ENCODE assay signal across 22 cellular contexts in genomic region chr7:32126843-32127242, GRCh38.
"Had no signal": no experiment of that assay in that cellular context is flagged by ENCODE, and none has a peak within 500 bp of the region (broad histone marks: within the 10 kb centered on the region; RNA-seq: fewer than 3 reads in every experiment).

No MANE protein-coding gene starts in this region.

- ATAC-seq: effector memory CD8-positive, alpha-beta T cell; foreskin keratinocyte; left colon; left ventricle myocardium superior; natural killer cell treated with Interleukin-12 subunit alpha and Interleukin-12 subunit beta and Interleukin-15 and Interleukin-18, amount 100 ng/mL, for 72 hours; pancreas; right cardiac atrium had no signal

- H3K4me3 ChIP-seq: hepatocyte, lung, pancreas, stomach, thoracic aorta, transverse colon had no signal

- H3K27ac ChIP-seq: epithelial cell of prostate, foreskin keratinocyte, hepatocyte, pancreas, stomach, thoracic aorta, transverse colon had no signal

- H3K27ac Mint-ChIP-seq: effector memory CD8-positive, alpha-beta T cell; natural killer cell treated with Interleukin-12 subunit alpha and Interleukin-12 subunit beta and Interleukin-15 and Interleukin-18, amount 100 ng/mL, for 72 hours; progenitor cell of endocrine pancreas had no signal

- H2AFZ ChIP-seq: hepatocyte had no signal

- H3K27me3 ChIP-seq: foreskin keratinocyte, hepatocyte, pancreas, stomach, transverse colon had no signal

- H3K4me2 ChIP-seq: hepatocyte had no signal

- DNase-seq: effector memory CD8-positive, alpha-beta T cell; foreskin keratinocyte; head of caudate nucleus; left colon; left ventricle myocardium superior; mesenchymal stem cell; midbrain; occipital lobe; pancreas; right cardiac atrium; small intestine; stimulated activated CD4-positive, alpha-beta T cell treated with anti-CD3 and anti-CD28 coated beads, Interleukin-12 subunit alpha, Interleukin-12 subunit beta, amount 100 ng/mL, for 4 hours; stimulated activated naive CD4-positive, alpha-beta T cell; stomach; substantia nigra; transverse colon had no signal

- H3K79me2 ChIP-seq: hepatocyte had no signal

- H3K36me3 ChIP-seq: pancreas, stomach, thoracic aorta, transverse colon had no signal

- H3K27me3 Mint-ChIP-seq: effector memory CD8-positive, alpha-beta T cell had no signal

- H3K4me1 ChIP-seq: foreskin keratinocyte, pancreas, stomach, transverse colon had no signal

- H3K4me3 Mint-ChIP-seq: effector memory CD8-positive, alpha-beta T cell; natural killer cell treated with Interleukin-12 subunit alpha and Interleukin-12 subunit beta and Interleukin-15 and Interleukin-18, amount 100 ng/mL, for 72 hours had no signal
